ENCODE assay signal across 11 cellular contexts in genomic region chr15:89139613-89140499, GRCh38. TPM values are rescaled to one million over a fixed set of nuclear protein-coding genes. Genes with fewer than 3 reads are reported as not detected.
A peak's percentile ranks its signal among the peaks of the same experiment; 100 is the strongest.
DNase-seq lines count a peak whose midpoint lies in the region; ATAC-seq and TF ChIP-seq lines count a peak whose summit lies in the region.
"Had no signal": no experiment of that assay in that cellular context is flagged by ENCODE, and none has a peak within 500 bp of the region (broad histone marks: within the 10 kb centered on the region; RNA-seq: fewer than 3 reads in every experiment).

No MANE protein-coding gene starts in this region.

- H3K4me3 ChIP-seq in testis = no peak overlapping the region
- H3K4me3 ChIP-seq: uterus had no signal

- 61 to 69% methylated on average over 8 of the region's 8 CpGs for WGBS in testis, 2 donors

- peaks cover 43% of the 10 kb centered on the region for H3K4me1 Mint-ChIP-seq in central memory CD8-positive, alpha-beta T cell

- peak; percentile 6 for DNase-seq in NCI-H1092 treated with DMSO at 0.1 percent for 48 hours (lab: John Stamatoyannopoulos, UW)
- DNase-seq in NCI-H1092 (lab: John Stamatoyannopoulos, UW) = no peak
- DNase-seq in central memory CD8-positive, alpha-beta T cell (ENCODE audit: low spot score in 2 of 2) = no peak
- DNase-seq in left kidney (ENCODE audit: low read depth, low spot score) = peak; percentile 51
- DNase-seq in testis = peak; percentile 32
- no peak for DNase-seq in left colon
- DNase-seq in SIG-M5 treated with dmso at 0.1 percent for 504 hours (lab: John Stamatoyannopoulos, UW; ENCODE audit: unreplicated experiment) = no peak
- DNase-seq in HT-29 (ENCODE audit: low spot score) = no peak
- DNase-seq: activated CD4-positive, alpha-beta T cell treated with anti-CD3 and anti-CD28 coated beads, Interleukin-2, amount 10 ng/mL, durations not matched to agents 7 days and 5 days; NCI-H2227 treated with DMSO at 0.1 percent for 48 hours; uterus had no signal

- no peaks in the 10 kb centered on the region for H3K27me3 Mint-ChIP-seq in central memory CD8-positive, alpha-beta T cell
- H3K27me3 Mint-ChIP-seq: activated CD4-positive, alpha-beta T cell treated with anti-CD3 and anti-CD28 coated beads, Interleukin-2, amount 10 ng/mL, durations not matched to agents 7 days and 5 days had no signal

- peaks cover 9% of the 10 kb centered on the region for H3K36me3 Mint-ChIP-seq in central memory CD8-positive, alpha-beta T cell (ENCODE audit: insufficient read depth)

- H3K9me3 Mint-ChIP-seq in central memory CD8-positive, alpha-beta T cell = no peaks in the 10 kb centered on the region
- H3K9me3 Mint-ChIP-seq: activated CD4-positive, alpha-beta T cell treated with anti-CD3 and anti-CD28 coated beads, Interleukin-2, amount 10 ng/mL, durations not matched to agents 7 days and 5 days had no signal

- H3K4me3 Mint-ChIP-seq in central memory CD8-positive, alpha-beta T cell = no peak overlapping the region
- H3K4me3 Mint-ChIP-seq: activated CD4-positive, alpha-beta T cell treated with anti-CD3 and anti-CD28 coated beads, Interleukin-2, amount 10 ng/mL, durations not matched to agents 7 days and 5 days had no signal

- H3K9me3 ChIP-seq in testis = no peaks in the 10 kb centered on the region
- H3K9me3 ChIP-seq: uterus had no signal

- no peak for TF ChIP-seq POLR2A in testis (IDR thresholded peaks at IDR 0.05)

- peaks cover 26% of the 10 kb centered on the region for H3K4me1 ChIP-seq in testis

- H3K27ac Mint-ChIP-seq in central memory CD8-positive, alpha-beta T cell (ENCODE audit: low read depth) = peak overlapping the region; percentile 79
- H3K27ac Mint-ChIP-seq: activated CD4-positive, alpha-beta T cell treated with anti-CD3 and anti-CD28 coated beads, Interleukin-2, amount 10 ng/mL, durations not matched to agents 7 days and 5 days had no signal

- peak overlapping the region in 1 of 2 donors; percentile 25 for H3K27ac ChIP-seq in testis

- TF ChIP-seq CTCF in testis (IDR thresholded peaks at IDR 0.05) = no peak

- intact Hi-C loops in testis (cut with DNase I; ENCODE audit: low total_unique reads) = no loop called here
- intact Hi-C loops in left colon (cut with DNase I, micrococcal nuclease) = loop anchor here in 1 of 2 donors (10.0 kb wide), 1 partner anchor 85 kb away; no protein-coding TSS in a partner anchor

- no peak for ATAC-seq in central memory CD8-positive, alpha-beta T cell (replicated peaks; ENCODE audit: extremely low read depth, poor library complexity, severe bottlenecking)
- no peak for ATAC-seq in left colon

- no peaks in the 10 kb centered on the region for H3K27me3 ChIP-seq in testis
- H3K27me3 ChIP-seq: uterus had no signal

- no peaks in the 10 kb centered on the region for H3K36me3 ChIP-seq in testis (ENCODE audit: low read depth, missing control alignments)
- H3K36me3 ChIP-seq: uterus had no signal

RNA-seq across cellular contexts. Expression of gene ABHD2, which starts 51.6 kb away (rescaled TPM):
- total RNA-seq in testis = 100 to 1,000 TPM in 1 of 2 donors, 10 to 100 TPM in 1; 82.5 to 109 TPM
- polyA plus RNA-seq in testis (ENCODE audit: insufficient read depth, low read depth, low replicate concordance) = 214 TPM
- 100 to 1,000 TPM; 100 to 112 TPM for total RNA-seq in left colon
- total RNA-seq in HT-29 (2014; rRNA removed; shearing (Covaris generic)) = 156 and 181 TPM in 2 replicates

Comparison
In these comparisons a context has a peak if more than half of its experiments do, and no peak if none do; other contexts are left out.
1. DNase-seq: peak in NCI-H1092 treated with DMSO at 0.1 percent for 48 hours (single experiment), left kidney (single experiment) and testis (single experiment); none in NCI-H1092 (single experiment), central memory CD8-positive, alpha-beta T cell (0 of 2), left colon (0 of 2), SIG-M5 treated with dmso at 0.1 percent for 504 hours (single experiment) and HT-29 (single experiment).